ENCODE assay signal across 23 cellular contexts in the genomic region with DNA sequence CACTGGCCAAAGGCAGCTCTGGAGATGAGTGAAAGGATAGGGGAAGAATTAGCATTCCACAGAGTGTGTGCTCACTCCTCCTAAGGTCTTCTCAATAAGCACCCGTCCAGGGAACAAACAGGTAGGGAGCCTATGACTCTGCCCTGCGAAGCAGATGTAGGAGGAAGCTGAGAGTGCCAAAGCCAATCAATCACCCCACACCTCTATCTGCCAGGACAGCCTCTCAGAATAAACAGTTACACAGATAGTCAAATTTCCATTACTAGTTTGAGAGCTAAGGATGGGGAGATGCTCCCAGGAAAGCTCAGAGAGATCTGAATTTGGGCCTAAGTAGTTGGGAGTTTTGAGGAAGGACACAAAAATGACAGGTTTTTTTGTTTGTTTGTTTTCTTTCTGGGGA. TPM values are rescaled to one million over a fixed set of nuclear protein-coding genes. Genes with fewer than 3 reads are reported as not detected.
A peak's percentile ranks its signal among the peaks of the same experiment; 100 is the strongest.
DNase-seq lines count a peak whose midpoint lies in the region; ATAC-seq, FAIRE-seq and TF ChIP-seq lines count a peak whose summit lies in the region.
"Had no signal": no experiment of that assay in that cellular context is flagged by ENCODE, and none has a peak within 500 bp of the region (broad histone marks: within the 10 kb centered on the region; RNA-seq: fewer than 3 reads in every experiment).

No MANE protein-coding gene starts in this region.

- FAIRE-seq in K562 (lab: Jason Lieb, UNC), result no peak
- FAIRE-seq: A204.1, GM12892, GM18507, H54, HepG2 had no signal

- no peak overlapping the region for H2AFZ ChIP-seq in K562 (ENCODE audit: low read depth, low read length)
- H2AFZ ChIP-seq: GM23338 had no signal

- POLR2A ChIA-PET in K562 (lab: Yijun Ruan, JAX), result interaction anchor here (0.5 kb wide), 1 partner anchor 8 kb away, joined by 3 read pairs; no protein-coding TSS in a partner anchor

- no peaks in the 10 kb centered on the region; a peak in 1 of 5 replicates for H3K4me1 ChIP-seq in K562 (replicated peaks in 1 of 2; ENCODE audit: control insufficient read depth in 2 of 2, insufficient read depth in 2 of 2, low read length in 2 of 2)
- H3K4me1 ChIP-seq: BE2C had no signal

- no peak overlapping the region for H3K27ac ChIP-seq in K562 (ENCODE audit: extremely low read depth, low read depth, low read length)

- no peak overlapping the region; a peak in 1 of 4 replicates for H3K9ac ChIP-seq in K562 (ENCODE audit: insufficient read depth in 1 of 2, low read depth in 2 of 2, low read length in 2 of 2)

- intact Hi-C loops in Right ventricle myocardium inferior (cut with DNase I) (no loop called here), cardiac septum (cut with DNase I) (no loop called here), K562 (cut with micrococcal nuclease) (no loop called here), left cardiac atrium (cut with DNase I) (no loop called here)

- no peak for TF ChIP-seq POLR2A in K562 (conservative IDR thresholded peaks at IDR 0.05)

- no peaks in the 10 kb centered on the region for H3K9me1 ChIP-seq in K562 (ENCODE audit: control insufficient read depth, insufficient read depth, low read length)

- TF ChIP-seq CTCF in K562 (IDR thresholded peaks at IDR 0.05 in 2 of 3, conservative IDR thresholded peaks at IDR 0.05 in 1 of 3; ENCODE audit: insufficient read depth in 2 of 3, low read depth in 1 of 3, low read length in 3 of 3), result no peak

- TF ChIP-seq RAD21 in K562 (CRISPR knock-in tag; conservative IDR thresholded peaks at IDR 0.05 in 1 of 2, IDR thresholded peaks at IDR 0.05 in 1 of 2), result no peak

- in situ Hi-C loops in K562 (cut with MboI), result no loop called here

- H3K4me3 Mint-ChIP-seq in stimulated activated effector memory CD8-positive, alpha-beta T cell treated with anti-CD3 and anti-CD28 coated beads, Interleukin-12 subunit alpha, Interleukin-12 subunit beta, amount 100 ng/mL, for 72 hours, result no peak overlapping the region
- H3K4me3 Mint-ChIP-seq: CD4-positive, alpha-beta T cell; GM23338; IgD-negative memory B cell had no signal

- H3K4me2 ChIP-seq in K562 (ENCODE audit: insufficient read depth, low read length), result no peak overlapping the region
- H3K4me2 ChIP-seq: GM23338 had no signal

- BruUV-seq in K562 (replicated peaks; lab: Mats Ljungman, UMichigan), result no TSS peak

- no peaks in the 10 kb centered on the region for H3K9me3 ChIP-seq in K562 (replicated peaks; ENCODE audit: control insufficient read depth, insufficient read depth, low read depth, low read length)
- H3K9me3 ChIP-seq: BE2C had no signal

- TF ChIP-seq EP300 in K562 (IDR thresholded peaks at IDR 0.05; ENCODE audit: low read length), result no peak

- H3K4me3 ChIP-seq in K562, result no peak overlapping the region
- H3K4me3 ChIP-seq: GM23338 had no signal

- H3K9me3 Mint-ChIP-seq in stimulated activated effector memory CD8-positive, alpha-beta T cell treated with anti-CD3 and anti-CD28 coated beads, Interleukin-12 subunit alpha, Interleukin-12 subunit beta, amount 100 ng/mL, for 72 hours, result no peaks in the 10 kb centered on the region
- H3K9me3 Mint-ChIP-seq: CD4-positive, alpha-beta T cell; GM23338; IgD-negative memory B cell had no signal

- ATAC-seq in Right ventricle myocardium inferior, result peak; percentile 59
- no peak for ATAC-seq in K562
- peak; percentile 38 to 67 for ATAC-seq in left cardiac atrium
- ATAC-seq in stimulated activated effector memory CD8-positive, alpha-beta T cell treated with anti-CD3 and anti-CD28 coated beads, Interleukin-12 subunit alpha, Interleukin-12 subunit beta, amount 100 ng/mL, for 72 hours, result no peak
- no peak for ATAC-seq in GM21737 (IDR thresholded peaks at IDR 0.05; ENCODE audit: unreplicated experiment)
- ATAC-seq in HG03025 (IDR thresholded peaks at IDR 0.05; ENCODE audit: low FRiP score, unreplicated experiment), result no peak
- ATAC-seq: GM23338, HepG2 had no signal

- H3K36me3 Mint-ChIP-seq in stimulated activated effector memory CD8-positive, alpha-beta T cell treated with anti-CD3 and anti-CD28 coated beads, Interleukin-12 subunit alpha, Interleukin-12 subunit beta, amount 100 ng/mL, for 72 hours, result peaks cover 20% of the 10 kb centered on the region

- 43% methylated on average over 2 of the region's 2 CpGs for WGBS in K562 (ENCODE audit: insufficient coverage, low coverage, missing lambda C conversion rate)

- CTCF ChIA-PET in K562 (lab: Yijun Ruan, JAX; ENCODE audit: low intra/inter-chr PET ratio), result no interaction called here

- H3K36me3 ChIP-seq in K562 (ENCODE audit: control insufficient read depth, insufficient read depth, low read length), result peaks cover 20% of the 10 kb centered on the region
- H3K36me3 ChIP-seq: BE2C had no signal

- H4K20me1 ChIP-seq in K562 (replicated peaks; ENCODE audit: control insufficient read depth, insufficient read depth, low read length), result no peaks in the 10 kb centered on the region

- H3K4me1 Mint-ChIP-seq in stimulated activated effector memory CD8-positive, alpha-beta T cell treated with anti-CD3 and anti-CD28 coated beads, Interleukin-12 subunit alpha, Interleukin-12 subunit beta, amount 100 ng/mL, for 72 hours, result no peaks in the 10 kb centered on the region
- H3K4me1 Mint-ChIP-seq: GM23338 had no signal

- H3K27me3 ChIP-seq in K562 (ENCODE audit: control insufficient read depth in 2 of 2, insufficient read depth in 2 of 2, low read length in 2 of 2), result no peaks in the 10 kb centered on the region
- H3K27me3 ChIP-seq: BE2C had no signal

- DNase-seq in Right ventricle myocardium inferior (ENCODE audit: missing footprints) (no peak), cardiac septum (ENCODE audit: low spot score) (no peak), K562 (ENCODE audit: extremely low read depth in 1 of 4, low spot score in 3 of 4) (no peak), left cardiac atrium (no peak)
- no peak for DNase-seq in stimulated activated effector memory CD8-positive, alpha-beta T cell treated with anti-CD3 and anti-CD28 coated beads, Interleukin-12 subunit alpha, Interleukin-12 subunit beta, amount 100 ng/mL, for 72 hours (ENCODE audit: low spot score in 2 of 2)
- DNase-seq: ACHN; BE2C; C1 segment of cervical spinal cord; CD4-positive, alpha-beta T cell; DMS153; DMS79; GDM1; HCEC 1CT had no signal

- H3K27ac Mint-ChIP-seq in stimulated activated effector memory CD8-positive, alpha-beta T cell treated with anti-CD3 and anti-CD28 coated beads, Interleukin-12 subunit alpha, Interleukin-12 subunit beta, amount 100 ng/mL, for 72 hours, result peak overlapping the region; percentile 20
- H3K27ac Mint-ChIP-seq: CD4-positive, alpha-beta T cell; GM23338 had no signal

- no peaks in the 10 kb centered on the region for H3K79me2 ChIP-seq in K562 (ENCODE audit: control insufficient read depth, insufficient read depth, low read length)

TF ChIP-seq in K562, 482 proteins besides CTCF, POLR2A, EP300 and RAD21 (continues in another document):
- TF ChIP-seq MEIS2 (IDR thresholded peaks at IDR 0.05; ENCODE audit: partially characterized antibody) (peak; percentile 5), NELFE (IDR thresholded peaks at IDR 0.05; ENCODE audit: insufficient read depth, insufficient read length) (no peak), TCF7L2 (IDR thresholded peaks at IDR 0.05; ENCODE audit: low read depth, low read length) (no peak), SRSF7 (optimal IDR thresholded peaks at IDR 0.05; ENCODE audit: low read depth, low read length) (no peak), NCOA1 (IDR thresholded peaks at IDR 0.05; ENCODE audit: low read depth) (no peak), ZNF143 (CRISPR knock-in tag; IDR thresholded peaks at IDR 0.05) (no peak)

RNA-seq across cellular contexts. Expression of a gene that starts 40.5 kb away (rescaled TPM):
- total RNA-seq in Right ventricle myocardium inferior, result 0.30 TPM
- 0.27 TPM for total RNA-seq in cardiac septum
- total RNA-seq in K562 (2011; cell fraction: chromatin; rRNA removed; ENCODE audit: low replicate concordance), result 0.21 TPM in 1 of 2 replicates, not detected in the other
- total RNA-seq in K562 (2011; cell fraction: nucleolus; rRNA removed), result not detected in 2 replicates
- not detected in 2 replicates for total RNA-seq in K562 (2011; cell fraction: nucleoplasm; rRNA removed)
- not detected in 2 replicates for total RNA-seq in K562 (2014; rRNA removed)
- total RNA-seq in K562 (2014; rRNA removed; fragmentation: Illumina TruSeq; extraction: Trizol), result not detected in 2 replicates
- 0.07 and 0.08 TPM in 2 replicates for total RNA-seq in K562 (2015; rRNA removed; fragmentation: Illumina TruSeq; extraction: Trizol)
- 0.07 and 0.13 TPM in 2 replicates for total RNA-seq in K562 (2021)
- polyA plus RNA-seq in K562 (2011; rRNA removed), result not detected in 2 replicates
- 0.03 and 0.06 TPM in 2 replicates for polyA plus RNA-seq in K562 (2011; cell fraction: cytosol; rRNA removed)
- 0.04 TPM in 1 of 2 replicates, not detected in the other for polyA plus RNA-seq in K562 (2011; cell fraction: nucleus; rRNA removed)
- 0.08 and 0.09 TPM in 2 replicates for polyA plus RNA-seq in K562 (2012)
- 0.07 TPM in 1 of 2 replicates, not detected in the other for polyA plus RNA-seq in K562 (2014; fragmentation: Illumina TruSeq; extraction: Trizol)
- polyA plus RNA-seq in K562 (2014; fragmentation: Nextera tagmentation; extraction: Ambion mirVana), result not detected
- polyA plus RNA-seq in K562 (2014; rRNA removed), result not detected in 2 replicates
- 0.06 TPM in 1 of 2 replicates, not detected in the other for polyA minus RNA-seq in K562 (2011; rRNA and poly(A)+ RNA removed)
- polyA minus RNA-seq in K562 (2011; cell fraction: cytosol; rRNA and poly(A)+ RNA removed), result not detected in 2 replicates
- not detected in 2 replicates for polyA minus RNA-seq in K562 (2011; cell fraction: nucleus; rRNA and poly(A)+ RNA removed)
- total RNA-seq in left cardiac atrium, result under 1 TPM; 0.37 to 0.56 TPM
- total RNA-seq: Daoy, GM23338 had no signal

RNA-seq across cellular contexts. Expression of a gene that starts 59.4 kb away (rescaled TPM):
- 27.9 TPM for total RNA-seq in Right ventricle myocardium inferior
- total RNA-seq in cardiac septum, result 32.1 TPM
- total RNA-seq in K562 (2011; cell fraction: chromatin; rRNA removed; ENCODE audit: low replicate concordance), result 20.4 and 24.9 TPM in 2 replicates
- 8.9 and 9.0 TPM in 2 replicates for total RNA-seq in K562 (2011; cell fraction: nucleolus; rRNA removed)
- total RNA-seq in K562 (2011; cell fraction: nucleoplasm; rRNA removed), result 13.2 and 20.0 TPM in 2 replicates
- 14.9 and 20.8 TPM in 2 replicates for total RNA-seq in K562 (2014; rRNA removed)
- total RNA-seq in K562 (2014; rRNA removed; fragmentation: Illumina TruSeq; extraction: Trizol), result 26.6 and 28.3 TPM in 2 replicates
- total RNA-seq in K562 (2015; rRNA removed; fragmentation: Illumina TruSeq; extraction: Trizol), result 23.0 and 24.4 TPM in 2 replicates
- 24.5 and 25.6 TPM in 2 replicates for total RNA-seq in K562 (2021)
- polyA plus RNA-seq in K562 (2011; rRNA removed), result 25.0 and 27.6 TPM in 2 replicates
- polyA plus RNA-seq in K562 (2011; cell fraction: cytosol; rRNA removed), result 23.3 and 24.8 TPM in 2 replicates
- polyA plus RNA-seq in K562 (2011; cell fraction: nucleus; rRNA removed), result 20.6 and 24.7 TPM in 2 replicates
- 22.5 and 24.6 TPM in 2 replicates for polyA plus RNA-seq in K562 (2012)
- polyA plus RNA-seq in K562 (2014; fragmentation: Illumina TruSeq; extraction: Trizol), result 32.1 and 39.4 TPM in 2 replicates
- polyA plus RNA-seq in K562 (2014; fragmentation: Nextera tagmentation; extraction: Ambion mirVana), result 10 to 100 TPM; 15.2 to 23.8 TPM
- 14.6 and 19.0 TPM in 2 replicates for polyA plus RNA-seq in K562 (2014; rRNA removed)
- polyA minus RNA-seq in K562 (2011; rRNA and poly(A)+ RNA removed), result 18.8 and 25.3 TPM in 2 replicates
- polyA minus RNA-seq in K562 (2011; cell fraction: cytosol; rRNA and poly(A)+ RNA removed), result 19.8 and 26.8 TPM in 2 replicates
- 2.8 and 6.2 TPM in 2 replicates for polyA minus RNA-seq in K562 (2011; cell fraction: nucleus; rRNA and poly(A)+ RNA removed)
- total RNA-seq in left cardiac atrium, result 10 to 100 TPM; 25.8 to 32.7 TPM

Comparison
In these comparisons a context has a peak if more than half of its experiments do, and no peak if none do; other contexts are left out.
1. ATAC-seq: peak in Right ventricle myocardium inferior (single experiment) and left cardiac atrium (2 of 2); none in K562 (single experiment), stimulated activated effector memory CD8-positive, alpha-beta T cell treated with anti-CD3 and anti-CD28 coated beads, Interleukin-12 subunit alpha, Interleukin-12 subunit beta, amount 100 ng/mL, for 72 hours (single experiment), GM21737 (single experiment) and HG03025 (single experiment).